14 cellular contexts compared by ENCODE assay signal in genomic region chr1:186681806-186682205, GRCh38. TPM values are rescaled to one million over a fixed set of nuclear protein-coding genes. Genes with fewer than 3 reads are reported as not detected.
A peak's percentile ranks its signal among the peaks of the same experiment; 100 is the strongest.
DNase-seq lines count a peak whose midpoint lies in the region; ATAC-seq, FAIRE-seq and TF ChIP-seq lines count a peak whose summit lies in the region.
"Had no signal": no experiment of that assay in that cellular context is flagged by ENCODE, and none has a peak within 500 bp of the region (broad histone marks: within the 10 kb centered on the region; RNA-seq: fewer than 3 reads in every experiment).

No MANE protein-coding gene starts in this region.

- no peaks in the 10 kb centered on the region for H3K9me3 Mint-ChIP-seq in endothelial cell (ENCODE audit: unreplicated experiment)

- CTCF ChIA-PET in A549 (lab: Yijun Ruan, JAX), result interaction anchor here (0.9 to 3.6 kb wide), 4 partner anchors 15 to 307 kb away, joined by 3 to 15 read pairs (median 4); partner anchors contain the start of genes ODR4 and TPR

- H3K36me3 Mint-ChIP-seq in endothelial cell (ENCODE audit: low read depth, unreplicated experiment), result peaks cover 15% of the 10 kb centered on the region

- no peak overlapping the region for H3K4ac ChIP-seq in mesenchymal stem cell (ENCODE audit: low read depth in 1 of 2, low read length in 2 of 2)

- H3K23ac ChIP-seq in mesenchymal stem cell (ENCODE audit: low read length in 2 of 2), result no peak overlapping the region

- H3K27me3 ChIP-seq in mesenchymal stem cell (ENCODE audit: control insufficient read depth in 1 of 2, insufficient read depth in 1 of 2, low read length in 2 of 2), result no peaks in the 10 kb centered on the region

- peak overlapping the region; percentile 93; a peak in 5 of 6 replicates for H3K27ac ChIP-seq in A549
- no peak overlapping the region for H3K27ac ChIP-seq in mesenchymal stem cell (ENCODE audit: low read length, poor library complexity, severe bottlenecking)
- H3K27ac ChIP-seq: cardiac muscle cell had no signal

- peak overlapping the region; percentile 2 for H3K27ac Mint-ChIP-seq in endothelial cell (ENCODE audit: unreplicated experiment)

- 14% methylated on average over 2 of the region's 2 CpGs for WGBS in A549 (ENCODE audit: missing lambda C conversion rate)
- WGBS in mesenchymal stem cell, result 40% methylated on average over 1 of the region's 2 CpGs

- H3K4me1 Mint-ChIP-seq in endothelial cell (ENCODE audit: unreplicated experiment), result peaks cover 35% of the 10 kb centered on the region

- H2AFZ ChIP-seq in mesenchymal stem cell (ENCODE audit: low read depth, low read length), result no peak overlapping the region

- no peak overlapping the region for H2AK5ac ChIP-seq in mesenchymal stem cell (ENCODE audit: low read length, severe bottlenecking)

- no peak overlapping the region for H4K91ac ChIP-seq in mesenchymal stem cell (ENCODE audit: low read length)

- H3K4me3 Mint-ChIP-seq in endothelial cell (ENCODE audit: unreplicated experiment), result peak overlapping the region; percentile 82

- H4K8ac ChIP-seq in mesenchymal stem cell (ENCODE audit: low read length), result no peak overlapping the region

- H3K14ac ChIP-seq in mesenchymal stem cell (ENCODE audit: low read length in 2 of 2), result no peak overlapping the region

- no peak for TF ChIP-seq CTCF in A549 (IDR thresholded peaks at IDR 0.05)
- no peak for TF ChIP-seq CTCF in endothelial cell (IDR thresholded peaks at IDR 0.05; ENCODE audit: unreplicated experiment)

- no peak for TF ChIP-seq EP300 in A549 (IDR thresholded peaks at IDR 0.05)

- H3K4me3 ChIP-seq in A549 (peak overlapping the region; percentile 72), mesenchymal stem cell (ENCODE audit: insufficient read depth in 1 of 2, low read depth in 1 of 2, low read length in 2 of 2) (peak overlapping the region in 1 of 2 experiments; percentile 89)
- H3K4me3 ChIP-seq: cardiac muscle cell, lung had no signal

- H3K18ac ChIP-seq in mesenchymal stem cell (ENCODE audit: low read depth in 1 of 2, low read length in 2 of 2), result no peak overlapping the region

- H3K4me2 ChIP-seq in A549 (peak overlapping the region; percentile 80), mesenchymal stem cell (ENCODE audit: low read length, poor library complexity, severe bottlenecking) (no peak overlapping the region)

- H2BK15ac ChIP-seq in mesenchymal stem cell (ENCODE audit: low read depth, poor library complexity, severe bottlenecking), result no peak overlapping the region

- no peak for TF ChIP-seq POLR2A in A549 (IDR thresholded peaks at IDR 0.05; ENCODE audit: low read length)

- H3K79me1 ChIP-seq in mesenchymal stem cell (replicated peaks; ENCODE audit: low read length, poor library complexity, severe bottlenecking), result no peaks in the 10 kb centered on the region

- no peak overlapping the region for H2BK5ac ChIP-seq in mesenchymal stem cell (ENCODE audit: low read depth, low read length, poor library complexity, severe bottlenecking)

- TF ChIP-seq RAD21 in A549 (conservative IDR thresholded peaks at IDR 0.05 in 1 of 2, IDR thresholded peaks at IDR 0.05 in 1 of 2), result no peak

- H3K27me3 Mint-ChIP-seq in endothelial cell (ENCODE audit: unreplicated experiment), result peaks cover 10% of the 10 kb centered on the region

- H3K36me3 ChIP-seq in mesenchymal stem cell (ENCODE audit: control insufficient read depth in 1 of 2, insufficient read depth in 2 of 2, low read depth in 1 of 2, low read length in 2 of 2), result peaks cover 0 to 7% of the 10 kb centered on the region in 2 experiments
- H3K36me3 ChIP-seq: cardiac muscle cell had no signal

- no peaks in the 10 kb centered on the region for H3K9me3 ChIP-seq in A549
- no peaks in the 10 kb centered on the region for H3K9me3 ChIP-seq in mesenchymal stem cell (ENCODE audit: control insufficient read depth, low read length)

- no peak for FAIRE-seq in A549 (lab: Jason Lieb, UNC)
- FAIRE-seq: small intestine had no signal

- DNase-seq in A549 (ENCODE audit: low read depth in 1 of 2, low spot score in 1 of 2) (peak in 1 of 2 experiments; percentile 26), HS-5 (ENCODE audit: low read depth) (peak; percentile 13), endothelial cell (ENCODE audit: low spot score) (no peak), mesenchymal stem cell (peak; percentile 50), NCI-H146 (lab: John Stamatoyannopoulos, UW) (no peak), NOMO-1 treated with DMSO at 0.1 percent for 48 hours (lab: John Stamatoyannopoulos, UW; ENCODE audit: unreplicated experiment) (no peak), medulla oblongata (ENCODE audit: extremely low spot score) (no peak)
- DNase-seq: ACHN, activated gamma-delta T cell treated with Interleukin-2 at 50 U/mL for 16 hours, SHP77, small intestine had no signal

- H3K9ac ChIP-seq in mesenchymal stem cell (ENCODE audit: low read length), result peak overlapping the region; percentile 97

- H2BK120ac ChIP-seq in mesenchymal stem cell (ENCODE audit: low read depth, low read length), result no peak overlapping the region

- H2BK12ac ChIP-seq in mesenchymal stem cell (ENCODE audit: low read length in 2 of 2), result no peak overlapping the region

- ATAC-seq in A549 (no peak), HG03520 (IDR thresholded peaks at IDR 0.05; ENCODE audit: unreplicated experiment) (no peak)

- POLR2A ChIA-PET in A549 (lab: Yijun Ruan, JAX), result interaction anchor here (1.9 kb wide), 1 partner anchor 307 kb away, joined by 9 read pairs; the partner anchor contains the start of genes ODR4 and TPR

- H3K4me1 ChIP-seq in A549 (peaks cover 35% of the 10 kb centered on the region), mesenchymal stem cell (ENCODE audit: control insufficient read depth, insufficient read depth, low read depth, low read length) (no peaks in the 10 kb centered on the region)

TF ChIP-seq in A549, 52 proteins besides CTCF, POLR2A, EP300 and RAD21:
- TF ChIP-seq MAZ (IDR thresholded peaks at IDR 0.05; ENCODE audit: borderline replicate concordance, low read depth, low read length), result no peak
- TF ChIP-seq FOXS1 (CRISPR knock-in tag; IDR thresholded peaks at IDR 0.05), result no peak
- TF ChIP-seq HMGXB4 (CRISPR knock-in tag; IDR thresholded peaks at IDR 0.05; ENCODE audit: borderline replicate concordance), result no peak
- TF ChIP-seq FOSB (CRISPR knock-in tag; IDR thresholded peaks at IDR 0.05), result no peak
- TF ChIP-seq TP53 (CRISPR knock-in tag; IDR thresholded peaks at IDR 0.05), result no peak
- no peak for TF ChIP-seq RARB (CRISPR knock-in tag; IDR thresholded peaks at IDR 0.05)
- no peak for TF ChIP-seq PHF8 (IDR thresholded peaks at IDR 0.05; ENCODE audit: borderline replicate concordance, low read depth)
- TF ChIP-seq, protein P1, sequence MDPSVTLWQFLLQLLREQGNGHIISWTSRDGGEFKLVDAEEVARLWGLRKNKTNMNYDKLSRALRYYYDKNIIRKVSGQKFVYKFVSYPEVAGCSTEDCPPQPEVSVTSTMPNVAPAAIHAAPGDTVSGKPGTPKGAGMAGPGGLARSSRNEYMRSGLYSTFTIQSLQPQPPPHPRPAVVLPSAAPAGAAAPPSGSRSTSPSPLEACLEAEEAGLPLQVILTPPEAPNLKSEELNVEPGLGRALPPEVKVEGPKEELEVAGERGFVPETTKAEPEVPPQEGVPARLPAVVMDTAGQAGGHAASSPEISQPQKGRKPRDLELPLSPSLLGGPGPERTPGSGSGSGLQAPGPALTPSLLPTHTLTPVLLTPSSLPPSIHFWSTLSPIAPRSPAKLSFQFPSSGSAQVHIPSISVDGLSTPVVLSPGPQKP (IDR thresholded peaks at IDR 0.05; ENCODE audit: low read depth, low read length), result no peak
- TF ChIP-seq TFCP2L1 (CRISPR knock-in tag; IDR thresholded peaks at IDR 0.05), result no peak
- TF ChIP-seq HOXA7 (CRISPR knock-in tag; IDR thresholded peaks at IDR 0.05), result no peak
- TF ChIP-seq GATA3 (IDR thresholded peaks at IDR 0.05; ENCODE audit: borderline replicate concordance), result no peak
- TF ChIP-seq HOXB5 (CRISPR knock-in tag; IDR thresholded peaks at IDR 0.05), result no peak
- no peak for TF ChIP-seq POLR2AphosphoS2 (conservative IDR thresholded peaks at IDR 0.05; ENCODE audit: low read length)
- no peak for TF ChIP-seq HDAC2 (IDR thresholded peaks at IDR 0.05)
- no peak for TF ChIP-seq FOSL2 (IDR thresholded peaks at IDR 0.05)
- no peak for TF ChIP-seq FOSL2 (CRISPR knock-in tag; IDR thresholded peaks at IDR 0.05)

RNA-seq across cellular contexts. Expression of gene PTGS2, which starts 1.6 kb away (rescaled TPM):
- 127 and 140 TPM in 2 replicates for polyA plus RNA-seq in A549 (2011; rRNA removed)
- 12.1 and 13.0 TPM in 2 replicates for polyA plus RNA-seq in A549 (2012; cell fraction: cytosol; rRNA removed)
- 33.8 and 37.1 TPM in 2 replicates for polyA plus RNA-seq in A549 (2012; cell fraction: nucleus; rRNA removed)
- polyA plus RNA-seq in A549 (2017; fragmentation: RNase III; extraction: RNeasy Plus Mini Kit Qiagen cat#74134 plus additional on column Dnase treatment), result 6.9 to 12.3 TPM (median 8.2 TPM) in 3 replicates
- 109 and 110 TPM in 2 replicates for polyA minus RNA-seq in A549 (2011; rRNA and poly(A)+ RNA removed)
- 22.2 TPM for total RNA-seq in endothelial cell (ENCODE audit: unreplicated experiment)
- 31.6 TPM for polyA plus RNA-seq in mesenchymal stem cell (2013, experiment 1 of 2)
- polyA plus RNA-seq in mesenchymal stem cell (2013, experiment 2 of 2), result 31.1 TPM

Comparison
In these comparisons a context has a peak if more than half of its experiments do, and no peak if none do; other contexts are left out.
1. DNase-seq: peak in HS-5 (single experiment) and mesenchymal stem cell (single experiment); none in endothelial cell (single experiment), NCI-H146 (single experiment), NOMO-1 treated with DMSO at 0.1 percent for 48 hours (single experiment) and medulla oblongata (single experiment).